Comparison of ENCODE assay signal across 1 cellular context in the genomic region with DNA sequence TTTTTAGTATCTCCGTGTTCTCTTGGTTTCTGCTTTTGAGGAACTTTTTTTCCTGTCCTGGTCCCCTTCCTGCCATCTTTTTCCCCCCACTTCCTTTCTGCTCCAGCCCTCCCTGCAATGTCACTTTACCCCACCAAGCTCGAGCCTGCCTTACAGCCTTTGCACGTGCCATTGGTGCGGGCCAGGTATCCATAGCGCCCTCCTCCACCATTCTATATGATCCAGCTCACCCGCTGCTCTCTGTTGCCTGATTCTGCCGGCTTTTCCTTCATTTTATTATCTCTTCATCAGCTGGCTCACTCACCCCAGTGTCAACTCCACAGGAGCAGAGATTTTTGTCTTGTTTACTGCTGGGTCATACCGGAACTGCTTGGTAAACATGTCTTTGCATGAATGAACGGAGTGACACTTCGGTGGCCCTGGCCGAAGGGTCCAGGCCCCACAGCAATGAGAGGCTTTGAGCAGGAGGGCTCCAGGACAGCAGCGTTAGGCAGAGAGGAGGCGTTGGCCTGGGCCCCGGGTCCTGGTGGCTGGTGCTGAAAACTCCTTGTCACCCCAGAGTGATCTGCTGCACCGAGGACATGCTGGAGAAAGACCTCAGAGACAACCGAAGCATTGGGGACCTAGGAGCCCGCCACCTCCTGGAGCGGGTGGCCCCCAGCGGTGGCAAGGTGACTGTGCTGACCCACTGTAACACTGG.
TF ChIP-seq lines count a peak whose summit lies in the region.

No MANE protein-coding gene starts in this region.

TF ChIP-seq in H1, 55 proteins besides CTCF, POLR2A, EP300 and RAD21:
- no peak for TF ChIP-seq JUN (IDR thresholded peaks at IDR 0.05; ENCODE audit: low read depth, low read length)
- TF ChIP-seq KDM5A (IDR thresholded peaks at IDR 0.05; ENCODE audit: low read length): no peak
- no peak for TF ChIP-seq SUZ12 (IDR thresholded peaks at IDR 0.05; ENCODE audit: low read length)
- TF ChIP-seq BRCA1 (IDR thresholded peaks at IDR 0.05; ENCODE audit: low read depth, low read length): no peak
- peak; percentile 65 for TF ChIP-seq MAX (IDR thresholded peaks at IDR 0.05)
- TF ChIP-seq NRF1 (IDR thresholded peaks at IDR 0.05; ENCODE audit: low read depth, low read length): no peak
- TF ChIP-seq CTBP2 (IDR thresholded peaks at IDR 0.05; ENCODE audit: borderline replicate concordance, insufficient read depth, insufficient read length, low read length): no peak
- no peak for TF ChIP-seq BCL11A (IDR thresholded peaks at IDR 0.05; ENCODE audit: low read depth in 2 of 2, low read length in 2 of 2)
